In genomic region chr11:60913793-60914619, GRCh38 we compare ENCODE assay signal across 1 cellular context.
TF ChIP-seq lines count a peak whose summit lies in the region.

Gene TMEM109, plus strand, starts transcription at chr11:60914158. Its CDS starts 5,536 bp downstream, at chr11:60919694.

TF ChIP-seq in WTC11, 78 proteins besides CTCF, POLR2A, EP300 and RAD21 (continued from another document and continues in another):
- TF ChIP-seq USF1 (CRISPR knock-in tag; IDR thresholded peaks at IDR 0.05) (peak; percentile 76; the same call in 1 of the 2 replicates), NR3C1 (CRISPR knock-in tag; conservative IDR thresholded peaks at IDR 0.05; ENCODE audit: low read depth) (no peak), SP1 (CRISPR knock-in tag; conservative IDR thresholded peaks at IDR 0.05) (peak; percentile 70), FOXP4 (CRISPR knock-in tag; IDR thresholded peaks at IDR 0.05) (peak; percentile 92; the same call in 1 of the 2 replicates), ATF1 (CRISPR knock-in tag; IDR thresholded peaks at IDR 0.05) (peak; percentile 92), CBFB (CRISPR knock-in tag; IDR thresholded peaks at IDR 0.05; ENCODE audit: low read depth) (no peak), ERG (CRISPR knock-in tag; IDR thresholded peaks at IDR 0.05) (no peak), TEAD4 (CRISPR knock-in tag; IDR thresholded peaks at IDR 0.05) (0 out of 2 replicates have a peak, but pooled peaks have one; percentile 58), RELA (CRISPR knock-in tag; IDR thresholded peaks at IDR 0.05; ENCODE audit: borderline replicate concordance) (no peak), GABPB1 (CRISPR knock-in tag; IDR thresholded peaks at IDR 0.05) (no peak), MAX (CRISPR knock-in tag; IDR thresholded peaks at IDR 0.05) (peak; percentile 97), FOXK1 (CRISPR knock-in tag; IDR thresholded peaks at IDR 0.05) (peak; percentile 48; the same call in 1 of the 2 replicates), ZBTB43 (CRISPR knock-in tag; IDR thresholded peaks at IDR 0.05) (peak; percentile 93), NR2C2 (CRISPR knock-in tag; IDR thresholded peaks at IDR 0.05) (no peak), ZNF138 (CRISPR knock-in tag; conservative IDR thresholded peaks at IDR 0.05) (no peak), CREB1 (CRISPR knock-in tag; IDR thresholded peaks at IDR 0.05) (peak; percentile 67; the same call in 1 of the 2 replicates), NFE2L1 (CRISPR knock-in tag; IDR thresholded peaks at IDR 0.05) (peak; percentile 95), KAT7 (CRISPR knock-in tag; IDR thresholded peaks at IDR 0.05; ENCODE audit: borderline replicate concordance) (no peak), MLX (CRISPR knock-in tag; IDR thresholded peaks at IDR 0.05) (no peak), EMX1 (CRISPR knock-in tag; IDR thresholded peaks at IDR 0.05) (no peak), ZMAT4 (CRISPR knock-in tag; IDR thresholded peaks at IDR 0.05) (no peak), PRDM15 (CRISPR knock-in tag; IDR thresholded peaks at IDR 0.05) (no peak), RORB (CRISPR knock-in tag; IDR thresholded peaks at IDR 0.05) (no peak), ZNF671 (CRISPR knock-in tag; IDR thresholded peaks at IDR 0.05) (no peak), JUN (CRISPR knock-in tag; IDR thresholded peaks at IDR 0.05) (peak; percentile 73; the same call in 1 of the 2 replicates), JAZF1 (CRISPR knock-in tag; IDR thresholded peaks at IDR 0.05) (no peak), ZNF281 (CRISPR knock-in tag; IDR thresholded peaks at IDR 0.05) (peak; percentile 42; the same call in 1 of the 2 replicates), ZNF219 (CRISPR knock-in tag; IDR thresholded peaks at IDR 0.05; ENCODE audit: borderline replicate concordance) (no peak), AFF4 (CRISPR knock-in tag; IDR thresholded peaks at IDR 0.05; ENCODE audit: borderline replicate concordance) (no peak), E2F4 (CRISPR knock-in tag; IDR thresholded peaks at IDR 0.05; ENCODE audit: borderline replicate concordance, low read depth) (no peak; the same call in 1 of the 2 replicates), NFATC4 (CRISPR knock-in tag; IDR thresholded peaks at IDR 0.05) (no peak), GTF2I (CRISPR knock-in tag; conservative IDR thresholded peaks at IDR 0.05) (no peak), HMGA2 (CRISPR knock-in tag; IDR thresholded peaks at IDR 0.05) (no peak), IRF1 (CRISPR knock-in tag; IDR thresholded peaks at IDR 0.05) (no peak; the same call in 1 of the 2 replicates), ESRRA (CRISPR knock-in tag; IDR thresholded peaks at IDR 0.05; ENCODE audit: borderline replicate concordance) (no peak), ZNF512 (CRISPR knock-in tag; IDR thresholded peaks at IDR 0.05; ENCODE audit: borderline replicate concordance) (no peak)
